Comparison of ENCODE assay signal across 1 cellular context in genomic region chr2:138490673-138491494, GRCh38.
TF ChIP-seq lines count a peak whose summit lies in the region.

No MANE protein-coding gene starts in this region.

TF ChIP-seq in HepG2, 621 proteins besides CTCF, POLR2A, EP300 and RAD21 (continued from another document and continues in another):
- TF ChIP-seq CEBPZ (IDR thresholded peaks at IDR 0.05; ENCODE audit: low read length) (no peak), ZBTB42 (CRISPR knock-in tag; IDR thresholded peaks at IDR 0.05) (0 out of 2 replicates have a peak, but pooled peaks have one; percentile 78), ZKSCAN1 (IDR thresholded peaks at IDR 0.05; ENCODE audit: low read length) (no peak), ELF4 (CRISPR knock-in tag; IDR thresholded peaks at IDR 0.05; ENCODE audit: borderline replicate concordance) (peak; percentile 72), ZNF205 (CRISPR knock-in tag; IDR thresholded peaks at IDR 0.05) (no peak; the same call in 1 of the 2 replicates), ZNF614 (CRISPR knock-in tag; IDR thresholded peaks at IDR 0.05; ENCODE audit: borderline replicate concordance) (peak; percentile 74; the same call in 1 of the 2 replicates), ZFP36 (IDR thresholded peaks at IDR 0.05; ENCODE audit: borderline replicate concordance, low read depth, low read length, partially characterized antibody) (no peak), GLI4 (CRISPR knock-in tag; IDR thresholded peaks at IDR 0.05; ENCODE audit: borderline replicate concordance) (no peak), SALL2 (CRISPR knock-in tag; IDR thresholded peaks at IDR 0.05) (no peak), ZBTB40 (IDR thresholded peaks at IDR 0.05) (no peak), ZBTB40 (CRISPR knock-in tag; IDR thresholded peaks at IDR 0.05) (no peak; the same call in 1 of the 2 replicates), KAT8 (CRISPR knock-in tag; IDR thresholded peaks at IDR 0.05) (peak; percentile 85), ZNF414 (CRISPR knock-in tag; IDR thresholded peaks at IDR 0.05) (peak; percentile 50; the same call in 1 of the 2 replicates), CEBPG (CRISPR knock-in tag; IDR thresholded peaks at IDR 0.05) (peak; percentile 93), ZNF232 (CRISPR knock-in tag; IDR thresholded peaks at IDR 0.05; ENCODE audit: borderline replicate concordance) (no peak), HNRNPK (IDR thresholded peaks at IDR 0.05; ENCODE audit: low read depth, low read length, poor library complexity, severe bottlenecking) (no peak), SMARCC2 (IDR thresholded peaks at IDR 0.05) (peak; percentile 53; the same call in 1 of the 2 replicates), ZNF556 (CRISPR knock-in tag; IDR thresholded peaks at IDR 0.05; ENCODE audit: borderline replicate concordance) (no peak; the same call in 1 of the 2 replicates), ZFP36L1 (CRISPR knock-in tag; IDR thresholded peaks at IDR 0.05) (peak; percentile 87; the same call in 1 of the 2 replicates), POLR2AphosphoS2 (IDR thresholded peaks at IDR 0.05; ENCODE audit: low read depth, low read length) (no peak), TBX3 (IDR thresholded peaks at IDR 0.05; ENCODE audit: borderline replicate concordance) (peak; percentile 88; the same call in 1 of the 2 replicates), TGIF2 (CRISPR knock-in tag; IDR thresholded peaks at IDR 0.05) (no peak), ZNF605 (CRISPR knock-in tag; IDR thresholded peaks at IDR 0.05) (no peak), ZNF652 (CRISPR knock-in tag; IDR thresholded peaks at IDR 0.05; ENCODE audit: borderline replicate concordance, low read depth) (peak; percentile 37; the same call in 1 of the 2 replicates), JARID2 (CRISPR knock-in tag; IDR thresholded peaks at IDR 0.05; ENCODE audit: insufficient replicate concordance) (no peak)
- TF ChIP-seq, protein P1, sequence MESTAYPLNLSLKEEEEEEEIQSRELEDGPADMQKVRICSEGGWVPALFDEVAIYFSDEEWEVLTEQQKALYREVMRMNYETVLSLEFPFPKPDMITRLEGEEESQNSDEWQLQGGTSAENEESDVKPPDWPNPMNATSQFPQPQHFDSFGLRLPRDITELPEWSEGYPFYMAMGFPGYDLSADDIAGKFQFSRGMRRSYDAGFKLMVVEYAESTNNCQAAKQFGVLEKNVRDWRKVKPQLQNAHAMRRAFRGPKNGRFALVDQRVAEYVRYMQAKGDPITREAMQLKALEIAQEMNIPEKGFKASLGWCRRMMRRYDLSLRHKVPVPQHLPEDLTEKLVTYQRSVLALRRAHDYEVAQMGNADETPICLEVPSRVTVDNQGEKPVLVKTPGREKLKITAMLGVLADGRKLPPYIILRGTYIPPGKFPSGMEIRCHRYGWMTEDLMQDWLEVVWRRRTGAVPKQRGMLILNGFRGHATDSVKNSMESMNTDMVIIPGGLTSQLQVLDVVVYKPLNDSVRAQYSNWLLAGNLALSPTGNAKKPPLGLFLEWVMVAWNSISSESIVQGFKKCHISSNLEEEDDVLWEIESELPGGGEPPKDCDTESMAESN (CRISPR knock-in tag; conservative IDR thresholded peaks at IDR 0.05): peak; percentile 57; the same call in 1 of the 2 replicates
- TF ChIP-seq, protein P2, sequence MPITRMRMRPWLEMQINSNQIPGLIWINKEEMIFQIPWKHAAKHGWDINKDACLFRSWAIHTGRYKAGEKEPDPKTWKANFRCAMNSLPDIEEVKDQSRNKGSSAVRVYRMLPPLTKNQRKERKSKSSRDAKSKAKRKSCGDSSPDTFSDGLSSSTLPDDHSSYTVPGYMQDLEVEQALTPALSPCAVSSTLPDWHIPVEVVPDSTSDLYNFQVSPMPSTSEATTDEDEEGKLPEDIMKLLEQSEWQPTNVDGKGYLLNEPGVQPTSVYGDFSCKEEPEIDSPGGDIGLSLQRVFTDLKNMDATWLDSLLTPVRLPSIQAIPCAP (CRISPR knock-in tag; IDR thresholded peaks at IDR 0.05; ENCODE audit: low read depth): no peak
- TF ChIP-seq, protein P3, sequence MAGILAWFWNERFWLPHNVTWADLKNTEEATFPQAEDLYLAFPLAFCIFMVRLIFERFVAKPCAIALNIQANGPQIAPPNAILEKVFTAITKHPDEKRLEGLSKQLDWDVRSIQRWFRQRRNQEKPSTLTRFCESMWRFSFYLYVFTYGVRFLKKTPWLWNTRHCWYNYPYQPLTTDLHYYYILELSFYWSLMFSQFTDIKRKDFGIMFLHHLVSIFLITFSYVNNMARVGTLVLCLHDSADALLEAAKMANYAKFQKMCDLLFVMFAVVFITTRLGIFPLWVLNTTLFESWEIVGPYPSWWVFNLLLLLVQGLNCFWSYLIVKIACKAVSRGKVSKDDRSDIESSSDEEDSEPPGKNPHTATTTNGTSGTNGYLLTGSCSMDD (CRISPR knock-in tag; IDR thresholded peaks at IDR 0.05): no peak
- TF ChIP-seq, protein P4, sequence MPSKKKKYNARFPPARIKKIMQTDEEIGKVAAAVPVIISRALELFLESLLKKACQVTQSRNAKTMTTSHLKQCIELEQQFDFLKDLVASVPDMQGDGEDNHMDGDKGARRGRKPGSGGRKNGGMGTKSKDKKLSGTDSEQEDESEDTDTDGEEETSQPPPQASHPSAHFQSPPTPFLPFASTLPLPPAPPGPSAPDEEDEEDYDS (CRISPR knock-in tag; IDR thresholded peaks at IDR 0.05): peak; percentile 45; the same call in 1 of the 2 replicates
- TF ChIP-seq, protein P5, sequence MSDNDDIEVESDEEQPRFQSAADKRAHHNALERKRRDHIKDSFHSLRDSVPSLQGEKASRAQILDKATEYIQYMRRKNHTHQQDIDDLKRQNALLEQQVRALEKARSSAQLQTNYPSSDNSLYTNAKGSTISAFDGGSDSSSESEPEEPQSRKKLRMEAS (IDR thresholded peaks at IDR 0.05): peak; percentile 28; the same call in 1 of the 2 replicates
- TF ChIP-seq, protein P6, sequence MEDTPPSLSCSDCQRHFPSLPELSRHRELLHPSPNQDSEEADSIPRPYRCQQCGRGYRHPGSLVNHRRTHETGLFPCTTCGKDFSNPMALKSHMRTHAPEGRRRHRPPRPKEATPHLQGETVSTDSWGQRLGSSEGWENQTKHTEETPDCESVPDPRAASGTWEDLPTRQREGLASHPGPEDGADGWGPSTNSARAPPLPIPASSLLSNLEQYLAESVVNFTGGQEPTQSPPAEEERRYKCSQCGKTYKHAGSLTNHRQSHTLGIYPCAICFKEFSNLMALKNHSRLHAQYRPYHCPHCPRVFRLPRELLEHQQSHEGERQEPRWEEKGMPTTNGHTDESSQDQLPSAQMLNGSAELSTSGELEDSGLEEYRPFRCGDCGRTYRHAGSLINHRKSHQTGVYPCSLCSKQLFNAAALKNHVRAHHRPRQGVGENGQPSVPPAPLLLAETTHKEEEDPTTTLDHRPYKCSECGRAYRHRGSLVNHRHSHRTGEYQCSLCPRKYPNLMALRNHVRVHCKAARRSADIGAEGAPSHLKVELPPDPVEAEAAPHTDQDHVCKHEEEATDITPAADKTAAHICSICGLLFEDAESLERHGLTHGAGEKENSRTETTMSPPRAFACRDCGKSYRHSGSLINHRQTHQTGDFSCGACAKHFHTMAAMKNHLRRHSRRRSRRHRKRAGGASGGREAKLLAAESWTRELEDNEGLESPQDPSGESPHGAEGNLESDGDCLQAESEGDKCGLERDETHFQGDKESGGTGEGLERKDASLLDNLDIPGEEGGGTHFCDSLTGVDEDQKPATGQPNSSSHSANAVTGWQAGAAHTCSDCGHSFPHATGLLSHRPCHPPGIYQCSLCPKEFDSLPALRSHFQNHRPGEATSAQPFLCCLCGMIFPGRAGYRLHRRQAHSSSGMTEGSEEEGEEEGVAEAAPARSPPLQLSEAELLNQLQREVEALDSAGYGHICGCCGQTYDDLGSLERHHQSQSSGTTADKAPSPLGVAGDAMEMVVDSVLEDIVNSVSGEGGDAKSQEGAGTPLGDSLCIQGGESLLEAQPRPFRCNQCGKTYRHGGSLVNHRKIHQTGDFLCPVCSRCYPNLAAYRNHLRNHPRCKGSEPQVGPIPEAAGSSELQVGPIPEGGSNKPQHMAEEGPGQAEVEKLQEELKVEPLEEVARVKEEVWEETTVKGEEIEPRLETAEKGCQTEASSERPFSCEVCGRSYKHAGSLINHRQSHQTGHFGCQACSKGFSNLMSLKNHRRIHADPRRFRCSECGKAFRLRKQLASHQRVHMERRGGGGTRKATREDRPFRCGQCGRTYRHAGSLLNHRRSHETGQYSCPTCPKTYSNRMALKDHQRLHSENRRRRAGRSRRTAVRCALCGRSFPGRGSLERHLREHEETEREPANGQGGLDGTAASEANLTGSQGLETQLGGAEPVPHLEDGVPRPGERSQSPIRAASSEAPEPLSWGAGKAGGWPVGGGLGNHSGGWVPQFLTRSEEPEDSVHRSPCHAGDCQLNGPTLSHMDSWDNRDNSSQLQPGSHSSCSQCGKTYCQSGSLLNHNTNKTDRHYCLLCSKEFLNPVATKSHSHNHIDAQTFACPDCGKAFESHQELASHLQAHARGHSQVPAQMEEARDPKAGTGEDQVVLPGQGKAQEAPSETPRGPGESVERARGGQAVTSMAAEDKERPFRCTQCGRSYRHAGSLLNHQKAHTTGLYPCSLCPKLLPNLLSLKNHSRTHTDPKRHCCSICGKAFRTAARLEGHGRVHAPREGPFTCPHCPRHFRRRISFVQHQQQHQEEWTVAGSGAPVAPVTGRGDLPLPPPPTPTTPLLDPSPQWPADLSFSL (CRISPR knock-in tag; IDR thresholded peaks at IDR 0.05): no peak
